ENCODE assay signal across 1 cellular context in the genomic region with DNA sequence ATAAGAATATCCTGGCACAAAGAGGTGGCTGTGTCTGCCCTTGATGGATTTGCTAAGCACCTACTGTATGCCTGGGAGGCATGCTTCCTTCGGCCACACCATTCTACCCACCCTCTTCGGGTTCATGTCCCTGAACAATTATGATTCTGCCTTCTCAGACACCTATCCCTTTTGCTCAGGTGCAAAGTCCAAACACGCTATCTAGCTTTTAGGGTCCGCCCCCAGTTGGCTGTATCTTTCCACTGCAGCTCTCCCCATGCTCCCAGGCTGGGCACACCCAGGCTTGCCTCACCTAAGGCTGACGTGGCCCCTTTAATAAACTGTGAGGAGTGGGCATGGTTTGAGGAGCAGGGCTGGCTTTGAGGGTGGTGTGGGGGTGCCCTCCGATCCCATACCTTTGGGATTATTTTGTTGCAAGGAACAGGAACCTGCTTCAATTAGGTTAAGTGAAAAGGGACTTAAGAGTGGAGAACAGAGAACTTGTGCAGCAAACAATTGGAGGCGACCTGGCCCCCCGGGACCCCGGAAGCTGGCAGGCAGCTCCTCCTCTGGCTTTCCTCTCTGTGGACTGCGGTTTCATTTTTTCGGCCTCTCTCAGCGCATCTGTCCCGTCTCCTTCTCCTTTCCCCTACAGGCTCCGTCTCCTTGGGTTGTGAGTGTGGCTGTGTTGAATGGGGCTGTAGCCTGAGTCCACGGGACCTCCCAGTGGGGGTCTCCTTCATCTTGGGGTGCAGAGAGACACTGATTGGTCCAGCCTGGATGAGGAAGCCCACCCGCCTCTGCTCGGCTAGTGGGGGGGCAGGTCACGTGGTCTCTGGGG.
TF ChIP-seq lines count a peak whose summit lies in the region.

No MANE protein-coding gene starts in this region.

TF ChIP-seq in K562, 482 proteins besides CTCF, POLR2A, EP300 and RAD21:
- no peak for TF ChIP-seq RBFOX2 (IDR thresholded peaks at IDR 0.05; ENCODE audit: low read depth, low read length)
- TF ChIP-seq, protein P1, sequence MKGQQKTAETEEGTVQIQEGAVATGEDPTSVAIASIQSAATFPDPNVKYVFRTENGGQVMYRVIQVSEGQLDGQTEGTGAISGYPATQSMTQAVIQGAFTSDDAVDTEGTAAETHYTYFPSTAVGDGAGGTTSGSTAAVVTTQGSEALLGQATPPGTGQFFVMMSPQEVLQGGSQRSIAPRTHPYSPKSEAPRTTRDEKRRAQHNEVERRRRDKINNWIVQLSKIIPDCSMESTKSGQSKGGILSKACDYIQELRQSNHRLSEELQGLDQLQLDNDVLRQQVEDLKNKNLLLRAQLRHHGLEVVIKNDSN (CRISPR knock-in tag; IDR thresholded peaks at IDR 0.05) = peak; percentile 50; the same call in 1 of the 2 replicates
- TF ChIP-seq GTF2E2 (tag; IDR thresholded peaks at IDR 0.05) = no peak
- no peak for TF ChIP-seq ZNF124 (CRISPR knock-in tag; IDR thresholded peaks at IDR 0.05)
- TF ChIP-seq, protein P2, sequence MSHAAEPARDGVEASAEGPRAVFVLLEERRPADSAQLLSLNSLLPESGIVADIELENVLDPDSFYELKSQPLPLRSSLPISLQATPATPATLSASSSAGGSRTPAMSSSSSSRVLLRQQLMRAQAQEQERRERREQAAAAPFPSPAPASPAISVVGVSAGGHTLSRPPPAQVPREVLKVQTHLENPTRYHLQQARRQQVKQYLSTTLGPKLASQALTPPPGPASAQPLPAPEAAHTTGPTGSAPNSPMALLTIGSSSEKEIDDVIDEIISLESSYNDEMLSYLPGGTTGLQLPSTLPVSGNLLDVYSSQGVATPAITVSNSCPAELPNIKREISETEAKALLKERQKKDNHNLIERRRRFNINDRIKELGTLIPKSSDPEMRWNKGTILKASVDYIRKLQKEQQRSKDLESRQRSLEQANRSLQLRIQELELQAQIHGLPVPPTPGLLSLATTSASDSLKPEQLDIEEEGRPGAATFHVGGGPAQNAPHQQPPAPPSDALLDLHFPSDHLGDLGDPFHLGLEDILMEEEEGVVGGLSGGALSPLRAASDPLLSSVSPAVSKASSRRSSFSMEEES (CRISPR knock-in tag; IDR thresholded peaks at IDR 0.05) = peak; percentile 74; the same call in 1 of the 2 replicates
- TF ChIP-seq TCF3 (CRISPR knock-in tag; IDR thresholded peaks at IDR 0.05) = peak; percentile 64; the same call in 1 of the 2 replicates
- peak; percentile 89; the same call in 1 of the 2 replicates for TF ChIP-seq ZKSCAN8 (CRISPR knock-in tag; IDR thresholded peaks at IDR 0.05)
- TF ChIP-seq CBFA2T3 (IDR thresholded peaks at IDR 0.05) = peak; percentile 39; the same call in 1 of the 2 replicates
- 0 out of 2 replicates have a peak, but pooled peaks have one; percentile 18 for TF ChIP-seq TOE1 (IDR thresholded peaks at IDR 0.05; ENCODE audit: borderline replicate concordance)
- TF ChIP-seq TOE1 (CRISPR knock-in tag; IDR thresholded peaks at IDR 0.05; ENCODE audit: borderline replicate concordance, low read depth) = no peak
- TF ChIP-seq, protein P3, sequence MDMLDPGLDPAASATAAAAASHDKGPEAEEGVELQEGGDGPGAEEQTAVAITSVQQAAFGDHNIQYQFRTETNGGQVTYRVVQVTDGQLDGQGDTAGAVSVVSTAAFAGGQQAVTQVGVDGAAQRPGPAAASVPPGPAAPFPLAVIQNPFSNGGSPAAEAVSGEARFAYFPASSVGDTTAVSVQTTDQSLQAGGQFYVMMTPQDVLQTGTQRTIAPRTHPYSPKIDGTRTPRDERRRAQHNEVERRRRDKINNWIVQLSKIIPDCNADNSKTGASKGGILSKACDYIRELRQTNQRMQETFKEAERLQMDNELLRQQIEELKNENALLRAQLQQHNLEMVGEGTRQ (CRISPR knock-in tag; IDR thresholded peaks at IDR 0.05) = peak; percentile 75
- peak; percentile 4; the same call in 1 of the 2 replicates for TF ChIP-seq TAL1 (IDR thresholded peaks at IDR 0.05)
- TF ChIP-seq, protein P4, sequence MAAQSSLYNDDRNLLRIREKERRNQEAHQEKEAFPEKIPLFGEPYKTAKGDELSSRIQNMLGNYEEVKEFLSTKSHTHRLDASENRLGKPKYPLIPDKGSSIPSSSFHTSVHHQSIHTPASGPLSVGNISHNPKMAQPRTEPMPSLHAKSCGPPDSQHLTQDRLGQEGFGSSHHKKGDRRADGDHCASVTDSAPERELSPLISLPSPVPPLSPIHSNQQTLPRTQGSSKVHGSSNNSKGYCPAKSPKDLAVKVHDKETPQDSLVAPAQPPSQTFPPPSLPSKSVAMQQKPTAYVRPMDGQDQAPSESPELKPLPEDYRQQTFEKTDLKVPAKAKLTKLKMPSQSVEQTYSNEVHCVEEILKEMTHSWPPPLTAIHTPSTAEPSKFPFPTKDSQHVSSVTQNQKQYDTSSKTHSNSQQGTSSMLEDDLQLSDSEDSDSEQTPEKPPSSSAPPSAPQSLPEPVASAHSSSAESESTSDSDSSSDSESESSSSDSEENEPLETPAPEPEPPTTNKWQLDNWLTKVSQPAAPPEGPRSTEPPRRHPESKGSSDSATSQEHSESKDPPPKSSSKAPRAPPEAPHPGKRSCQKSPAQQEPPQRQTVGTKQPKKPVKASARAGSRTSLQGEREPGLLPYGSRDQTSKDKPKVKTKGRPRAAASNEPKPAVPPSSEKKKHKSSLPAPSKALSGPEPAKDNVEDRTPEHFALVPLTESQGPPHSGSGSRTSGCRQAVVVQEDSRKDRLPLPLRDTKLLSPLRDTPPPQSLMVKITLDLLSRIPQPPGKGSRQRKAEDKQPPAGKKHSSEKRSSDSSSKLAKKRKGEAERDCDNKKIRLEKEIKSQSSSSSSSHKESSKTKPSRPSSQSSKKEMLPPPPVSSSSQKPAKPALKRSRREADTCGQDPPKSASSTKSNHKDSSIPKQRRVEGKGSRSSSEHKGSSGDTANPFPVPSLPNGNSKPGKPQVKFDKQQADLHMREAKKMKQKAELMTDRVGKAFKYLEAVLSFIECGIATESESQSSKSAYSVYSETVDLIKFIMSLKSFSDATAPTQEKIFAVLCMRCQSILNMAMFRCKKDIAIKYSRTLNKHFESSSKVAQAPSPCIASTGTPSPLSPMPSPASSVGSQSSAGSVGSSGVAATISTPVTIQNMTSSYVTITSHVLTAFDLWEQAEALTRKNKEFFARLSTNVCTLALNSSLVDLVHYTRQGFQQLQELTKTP (IDR thresholded peaks at IDR 0.05; ENCODE audit: low read depth in 1 of 2, partially characterized antibody in 2 of 2) = no peak
- peak; percentile 46; the same call in 1 of the 2 replicates for TF ChIP-seq CBFA2T2 (conservative IDR thresholded peaks at IDR 0.05)
- TF ChIP-seq, protein P5, sequence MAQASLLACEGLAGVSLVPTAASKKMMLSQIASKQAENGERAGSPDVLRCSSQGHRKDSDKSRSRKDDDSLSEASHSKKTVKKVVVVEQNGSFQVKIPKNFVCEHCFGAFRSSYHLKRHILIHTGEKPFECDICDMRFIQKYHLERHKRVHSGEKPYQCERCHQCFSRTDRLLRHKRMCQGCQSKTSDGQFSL (CRISPR knock-in tag; IDR thresholded peaks at IDR 0.05) = peak; percentile 56
- TF ChIP-seq, protein P5 (tag; IDR thresholded peaks at IDR 0.05) = 0 out of 4 replicates have a peak, but pooled peaks of 1 of the 2 experiments have one; percentile 54
TF ChIP-seq in K562: peak in this region for 10.
